2 cellular contexts compared by ENCODE assay signal in the genomic region with DNA sequence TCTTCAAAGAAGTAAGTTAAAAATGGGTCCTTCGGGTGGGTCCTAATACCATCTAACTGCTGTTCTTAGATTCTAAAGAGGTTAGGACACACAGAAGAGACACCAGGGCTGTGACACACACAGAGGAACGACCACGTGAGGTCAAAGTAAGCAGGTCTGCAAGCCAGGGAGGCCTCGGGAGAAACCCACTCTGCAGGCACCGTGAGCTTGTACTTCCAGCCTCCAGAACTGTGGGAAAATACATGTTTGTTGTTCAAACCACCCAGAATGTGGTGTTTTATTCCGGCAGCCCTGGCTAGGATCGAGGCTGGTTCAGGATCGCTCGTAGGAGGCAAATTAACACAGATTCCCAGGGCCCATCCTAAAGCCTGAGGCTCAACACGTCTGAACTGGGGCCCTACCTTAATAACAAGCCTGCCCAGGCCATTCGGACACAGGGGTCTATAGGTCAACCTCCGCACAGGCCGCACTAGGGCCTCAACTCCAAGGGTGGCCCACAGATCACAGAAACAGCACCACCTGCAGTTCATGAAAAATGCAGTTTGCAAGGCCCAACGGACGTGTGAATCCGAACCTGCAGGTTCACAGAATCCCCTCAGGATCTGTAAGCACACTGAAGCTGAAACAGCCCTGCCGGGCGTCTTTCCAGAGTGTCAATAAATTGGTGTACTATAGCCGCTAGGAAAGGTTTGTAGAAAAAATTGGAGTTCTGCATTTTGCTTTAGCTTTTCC.
TF ChIP-seq lines count a peak whose summit lies in the region.

No MANE protein-coding gene starts in this region.

TF ChIP-seq in HepG2, 621 proteins besides CTCF, POLR2A, EP300 and RAD21 (continues in another document):
- TF ChIP-seq ZNF678 (CRISPR knock-in tag; IDR thresholded peaks at IDR 0.05) (no peak), E2F1 (CRISPR knock-in tag; IDR thresholded peaks at IDR 0.05) (no peak), CSRNP2 (CRISPR knock-in tag; conservative IDR thresholded peaks at IDR 0.05; ENCODE audit: low read depth) (no peak), ZNF570 (CRISPR knock-in tag; IDR thresholded peaks at IDR 0.05; ENCODE audit: borderline replicate concordance) (no peak), ZNF572 (CRISPR knock-in tag; IDR thresholded peaks at IDR 0.05) (no peak), MAX (IDR thresholded peaks at IDR 0.05) (no peak), FOXK1 (CRISPR knock-in tag; IDR thresholded peaks at IDR 0.05; ENCODE audit: borderline replicate concordance, low read depth) (no peak), ZNF709 (CRISPR knock-in tag; IDR thresholded peaks at IDR 0.05) (no peak), MAF1 (CRISPR knock-in tag; IDR thresholded peaks at IDR 0.05; ENCODE audit: borderline replicate concordance) (no peak)
- TF ChIP-seq, protein P1, sequence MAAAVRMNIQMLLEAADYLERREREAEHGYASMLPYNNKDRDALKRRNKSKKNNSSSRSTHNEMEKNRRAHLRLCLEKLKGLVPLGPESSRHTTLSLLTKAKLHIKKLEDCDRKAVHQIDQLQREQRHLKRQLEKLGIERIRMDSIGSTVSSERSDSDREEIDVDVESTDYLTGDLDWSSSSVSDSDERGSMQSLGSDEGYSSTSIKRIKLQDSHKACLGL (CRISPR knock-in tag; IDR thresholded peaks at IDR 0.05): no peak
- TF ChIP-seq, protein P2, sequence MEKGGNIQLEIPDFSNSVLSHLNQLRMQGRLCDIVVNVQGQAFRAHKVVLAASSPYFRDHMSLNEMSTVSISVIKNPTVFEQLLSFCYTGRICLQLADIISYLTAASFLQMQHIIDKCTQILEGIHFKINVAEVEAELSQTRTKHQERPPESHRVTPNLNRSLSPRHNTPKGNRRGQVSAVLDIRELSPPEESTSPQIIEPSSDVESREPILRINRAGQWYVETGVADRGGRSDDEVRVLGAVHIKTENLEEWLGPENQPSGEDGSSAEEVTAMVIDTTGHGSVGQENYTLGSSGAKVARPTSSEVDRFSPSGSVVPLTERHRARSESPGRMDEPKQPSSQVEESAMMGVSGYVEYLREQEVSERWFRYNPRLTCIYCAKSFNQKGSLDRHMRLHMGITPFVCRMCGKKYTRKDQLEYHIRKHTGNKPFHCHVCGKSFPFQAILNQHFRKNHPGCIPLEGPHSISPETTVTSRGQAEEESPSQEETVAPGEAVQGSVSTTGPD (CRISPR knock-in tag; IDR thresholded peaks at IDR 0.05): no peak
- TF ChIP-seq, protein P3, sequence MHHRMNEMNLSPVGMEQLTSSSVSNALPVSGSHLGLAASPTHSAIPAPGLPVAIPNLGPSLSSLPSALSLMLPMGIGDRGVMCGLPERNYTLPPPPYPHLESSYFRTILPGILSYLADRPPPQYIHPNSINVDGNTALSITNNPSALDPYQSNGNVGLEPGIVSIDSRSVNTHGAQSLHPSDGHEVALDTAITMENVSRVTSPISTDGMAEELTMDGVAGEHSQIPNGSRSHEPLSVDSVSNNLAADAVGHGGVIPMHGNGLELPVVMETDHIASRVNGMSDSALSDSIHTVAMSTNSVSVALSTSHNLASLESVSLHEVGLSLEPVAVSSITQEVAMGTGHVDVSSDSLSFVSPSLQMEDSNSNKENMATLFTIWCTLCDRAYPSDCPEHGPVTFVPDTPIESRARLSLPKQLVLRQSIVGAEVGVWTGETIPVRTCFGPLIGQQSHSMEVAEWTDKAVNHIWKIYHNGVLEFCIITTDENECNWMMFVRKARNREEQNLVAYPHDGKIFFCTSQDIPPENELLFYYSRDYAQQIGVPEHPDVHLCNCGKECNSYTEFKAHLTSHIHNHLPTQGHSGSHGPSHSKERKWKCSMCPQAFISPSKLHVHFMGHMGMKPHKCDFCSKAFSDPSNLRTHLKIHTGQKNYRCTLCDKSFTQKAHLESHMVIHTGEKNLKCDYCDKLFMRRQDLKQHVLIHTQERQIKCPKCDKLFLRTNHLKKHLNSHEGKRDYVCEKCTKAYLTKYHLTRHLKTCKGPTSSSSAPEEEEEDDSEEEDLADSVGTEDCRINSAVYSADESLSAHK (CRISPR knock-in tag; IDR thresholded peaks at IDR 0.05; ENCODE audit: borderline replicate concordance): no peak

TF ChIP-seq in GM12878, 131 proteins besides CTCF, POLR2A, EP300 and RAD21:
- no peak for TF ChIP-seq STAT1 (conservative IDR thresholded peaks at IDR 0.05)
- TF ChIP-seq FOS (IDR thresholded peaks at IDR 0.05; ENCODE audit: borderline replicate concordance, extremely low read depth, insufficient read length): no peak
